In genomic region chr15:45128971-45129639, GRCh38 we compare ENCODE assay signal across 13 cellular contexts. TPM values are rescaled to one million over a fixed set of nuclear protein-coding genes. Genes with fewer than 3 reads are reported as not detected.
A peak's percentile ranks its signal among the peaks of the same experiment; 100 is the strongest.
DNase-seq lines count a peak whose midpoint lies in the region; ATAC-seq and TF ChIP-seq lines count a peak whose summit lies in the region.
"Had no signal": no experiment of that assay in that cellular context is flagged by ENCODE, and none has a peak within 500 bp of the region (broad histone marks: within the 10 kb centered on the region; RNA-seq: fewer than 3 reads in every experiment).

No MANE protein-coding gene starts in this region.

- H3K27ac ChIP-seq in vagina, result peak overlapping the region; percentile 55
- H3K27ac ChIP-seq: SK-N-MC had no signal

- peaks cover 10% of the 10 kb centered on the region for H3K4me1 Mint-ChIP-seq in activated naive CD4-positive, alpha-beta T cell treated with anti-CD3 and anti-CD28 coated beads, Interleukin-2, amount 50 U/mL, for 24 hours
- H3K4me1 Mint-ChIP-seq in nephron progenitor cell, result peaks cover 26% of the 10 kb centered on the region
- H3K4me1 Mint-ChIP-seq in HFFc6 (ENCODE audit: low read depth), result no peaks in the 10 kb centered on the region

- H3K27me3 Mint-ChIP-seq in activated naive CD4-positive, alpha-beta T cell treated with anti-CD3 and anti-CD28 coated beads, Interleukin-2, amount 50 U/mL, for 24 hours, result peaks cover 53% of the 10 kb centered on the region
- H3K27me3 Mint-ChIP-seq in nephron progenitor cell (ENCODE audit: low read depth, poor library complexity) (peaks cover 100% of the 10 kb centered on the region), HFFc6 (ENCODE audit: insufficient read depth) (peaks cover 49% of the 10 kb centered on the region)

- no peaks in the 10 kb centered on the region for H3K36me3 ChIP-seq in vagina

- no peak for TF ChIP-seq POLR2A in vagina (IDR thresholded peaks at IDR 0.05)

- ATAC-seq in left cardiac atrium, result peak; percentile 24 to 42

- peak overlapping the region; percentile 34 to 47 for H3K4me3 ChIP-seq in vagina
- H3K4me3 ChIP-seq: SK-N-MC had no signal

- H3K36me3 Mint-ChIP-seq in activated naive CD4-positive, alpha-beta T cell treated with anti-CD3 and anti-CD28 coated beads, Interleukin-2, amount 50 U/mL, for 24 hours, result no peaks in the 10 kb centered on the region
- H3K36me3 Mint-ChIP-seq in nephron progenitor cell (ENCODE audit: low read depth) (no peaks in the 10 kb centered on the region), HFFc6 (ENCODE audit: low read depth) (no peaks in the 10 kb centered on the region)

- peaks cover 10% of the 10 kb centered on the region for H3K4me1 ChIP-seq in vagina

- no peak for DNase-seq in activated naive CD4-positive, alpha-beta T cell treated with anti-CD3 and anti-CD28 coated beads, Interleukin-2, amount 50 U/mL, for 16 hours
- DNase-seq in left cardiac atrium (no peak), nephron progenitor cell (no peak), vagina (ENCODE audit: extremely low spot score in 2 of 2) (no peak), COR-L47 (lab: John Stamatoyannopoulos, UW) (no peak), HFFc6 (no peak)
- DNase-seq in stimulated activated CD8-positive, alpha-beta memory T cell treated with anti-CD3 and anti-CD28 coated beads, Interleukin-4, amount 100 ng/mL, for 48 hours, result no peak
- DNase-seq: Kasumi-1 had no signal

- TF ChIP-seq CTCF in nephron progenitor cell (IDR thresholded peaks at IDR 0.05), result no peak
- no peak for TF ChIP-seq CTCF in vagina (IDR thresholded peaks at IDR 0.05)
- no peak for TF ChIP-seq CTCF in HFFc6 (IDR thresholded peaks at IDR 0.05)

- H3K9me3 ChIP-seq in vagina, result no peaks in the 10 kb centered on the region

- H3K4me3 Mint-ChIP-seq in activated naive CD4-positive, alpha-beta T cell treated with anti-CD3 and anti-CD28 coated beads, Interleukin-2, amount 50 U/mL, for 24 hours, result peak overlapping the region; percentile 20
- H3K4me3 Mint-ChIP-seq in nephron progenitor cell (peak overlapping the region; percentile 70), HFFc6 (no peak overlapping the region)
- H3K4me3 Mint-ChIP-seq: activated CD8-positive, alpha-beta T cell treated with anti-CD3 and anti-CD28 coated beads, Interleukin-2, amount 10 ng/mL, durations not matched to agents 7 days and 5 days had no signal

- no peaks in the 10 kb centered on the region for H3K27me3 ChIP-seq in vagina

- no peak overlapping the region for H3K27ac Mint-ChIP-seq in activated naive CD4-positive, alpha-beta T cell treated with anti-CD3 and anti-CD28 coated beads, Interleukin-2, amount 50 U/mL, for 24 hours
- H3K27ac Mint-ChIP-seq in nephron progenitor cell, result no peak overlapping the region
- H3K27ac Mint-ChIP-seq in HFFc6, result no peak overlapping the region
- H3K27ac Mint-ChIP-seq: activated CD8-positive, alpha-beta T cell treated with anti-CD3 and anti-CD28 coated beads, Interleukin-2, amount 10 ng/mL, durations not matched to agents 7 days and 5 days had no signal

- no peaks in the 10 kb centered on the region for H3K9me3 Mint-ChIP-seq in activated naive CD4-positive, alpha-beta T cell treated with anti-CD3 and anti-CD28 coated beads, Interleukin-2, amount 50 U/mL, for 24 hours
- H3K9me3 Mint-ChIP-seq in nephron progenitor cell (no peaks in the 10 kb centered on the region), HFFc6 (no peaks in the 10 kb centered on the region)

- intact Hi-C loops in left cardiac atrium (cut with DNase I) (no loop called here), vagina (cut with DNase I) (no loop called here)

RNA-seq across cellular contexts. Expression of gene DUOXA1, which starts 0.6 kb away (rescaled TPM):
- 1 to 10 TPM; 1.1 to 2.1 TPM for total RNA-seq in left cardiac atrium
- 66.5 TPM for total RNA-seq in vagina
- under 1 TPM in 3 of 6 experiments, not detected in 3; 0.09 to 0.31 (median 0.16) TPM for total RNA-seq in HFFc6 (2021; fragmentation: NEBNext Ultra II Directional; extraction: Animal tissue kit (Norgen Biotek cat#: 25700))
- total RNA-seq: activated CD8-positive, alpha-beta T cell treated with anti-CD3 and anti-CD28 coated beads, Interleukin-2, amount 10 ng/mL, durations not matched to agents 7 days and 5 days; Daoy; myocyte had no signal

RNA-seq across cellular contexts. Expression of gene DUOX1, which starts 0.7 kb away (rescaled TPM):
- total RNA-seq in left cardiac atrium (1 to 10 TPM; 1.9 to 2.6 TPM), vagina (98.7 TPM)
- total RNA-seq in HFFc6 (2021; fragmentation: NEBNext Ultra II Directional; extraction: Animal tissue kit (Norgen Biotek cat#: 25700)), result under 1 TPM in 5 of 6 experiments, not detected in 1; 0.02 to 0.26 (median 0.12) TPM
- total RNA-seq: activated CD8-positive, alpha-beta T cell treated with anti-CD3 and anti-CD28 coated beads, Interleukin-2, amount 10 ng/mL, durations not matched to agents 7 days and 5 days; myocyte had no signal

RNA-seq across cellular contexts. Expression of gene DUOXA2, which starts 15.0 kb away (rescaled TPM):
- total RNA-seq in left cardiac atrium (not detected), vagina (1.5 TPM)
- not detected for total RNA-seq in HFFc6 (2021; fragmentation: NEBNext Ultra II Directional; extraction: Animal tissue kit (Norgen Biotek cat#: 25700))
- total RNA-seq: activated CD8-positive, alpha-beta T cell treated with anti-CD3 and anti-CD28 coated beads, Interleukin-2, amount 10 ng/mL, durations not matched to agents 7 days and 5 days; Daoy; myocyte had no signal

RNA-seq across cellular contexts. Expression of gene DUOX2, which starts 15.1 kb away (rescaled TPM):
- total RNA-seq in left cardiac atrium, result under 1 TPM; 0.12 to 0.39 TPM
- 20.6 TPM for total RNA-seq in vagina
- total RNA-seq in HFFc6 (2021; fragmentation: NEBNext Ultra II Directional; extraction: Animal tissue kit (Norgen Biotek cat#: 25700)), result not detected
- total RNA-seq: activated CD8-positive, alpha-beta T cell treated with anti-CD3 and anti-CD28 coated beads, Interleukin-2, amount 10 ng/mL, durations not matched to agents 7 days and 5 days; myocyte had no signal

RNA-seq across cellular contexts. Expression of gene SHF, which starts 58.7 kb away (rescaled TPM):
- total RNA-seq in left cardiac atrium (1 to 10 TPM; 6.9 to 8.6 TPM), vagina (15.0 TPM)
- total RNA-seq in HFFc6 (2021; fragmentation: NEBNext Ultra II Directional; extraction: Animal tissue kit (Norgen Biotek cat#: 25700)), result 1 to 10 TPM; 2.1 to 3.1 (median 2.1) TPM

Comparison
In these comparisons a context has a peak if more than half of its experiments do, and no peak if none do; other contexts are left out.
1. RNA of gene DUOXA1, which starts 0.6 kb away (total RNA-seq): 66.5 TPM in vagina (single experiment); 1.1 to 2.1 TPM in left cardiac atrium and 0.09 to 0.31 TPM in HFFc6; every median in the first group is over 10 times any median in the second.
2. RNA of gene DUOX1, which starts 0.7 kb away (total RNA-seq): 98.7 TPM in vagina (single experiment); 1.9 to 2.6 TPM in left cardiac atrium and 0.02 to 0.26 TPM in HFFc6; every median in the first group is over 10 times any median in the second.